Comparison of ENCODE assay signal across 6 cellular contexts in the genomic region with DNA sequence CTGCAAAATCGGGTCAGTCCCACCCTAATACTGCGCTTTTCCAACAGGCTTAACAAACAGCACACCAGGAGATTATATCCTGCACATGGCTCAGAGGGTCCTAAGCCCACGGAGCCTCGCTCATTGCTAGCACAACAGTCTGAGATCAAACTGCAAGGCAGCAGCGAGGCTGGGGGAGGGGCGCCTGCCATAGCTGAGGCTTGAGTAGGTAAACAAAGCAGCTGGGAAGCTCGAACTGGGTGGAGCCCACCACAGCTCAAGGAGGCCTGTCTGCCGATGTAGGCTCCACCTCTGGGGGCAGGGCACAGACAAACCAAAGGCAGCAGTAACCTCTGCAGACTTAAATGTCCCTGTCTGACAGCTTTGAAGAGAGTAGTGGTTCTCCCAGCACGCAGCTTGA. TPM values are rescaled to one million over a fixed set of nuclear protein-coding genes. Genes with fewer than 3 reads are reported as not detected.
"Had no signal": no experiment of that assay in that cellular context is flagged by ENCODE, and none has a peak within 500 bp of the region (broad histone marks: within the 10 kb centered on the region; RNA-seq: fewer than 3 reads in every experiment).

No MANE protein-coding gene starts in this region.

RNA-seq across cellular contexts. Expression of gene KLHL41, which starts 56.5 kb away (rescaled TPM):
- total RNA-seq: activated naive CD4-positive, alpha-beta T cell treated with anti-CD3 and anti-CD28 coated beads for 36 hours; activated naive CD4-positive, alpha-beta T cell treated with anti-CD3 and anti-CD28 coated beads, Interleukin-2, amount 50 U/mL, for 72 hours; activated T-cell treated with anti-CD3 and anti-CD28 coated beads, Interleukin-2, amount 50 U/mL, for 4 hours; activated T-helper 1 cell treated with anti-CD3 and anti-CD28 coated beads, Interleukin-12 subunit alpha, Interleukin-12 subunit beta, Interleukin-2, Interleukin-4 antibody, amounts not matched to agents 30 ng/mL and 10 ng/mL and 1 ng/mL, durations not matched to agents 14 hours and 24 hours and 36 hours; activated T-helper 17 cell treated with anti-CD3 and anti-CD28 coated beads, Interleukin-2, amount 50 U/mL, for 72 hours; astrocyte had no signal
